ENCODE assay signal across 1 cellular context in the genomic region with DNA sequence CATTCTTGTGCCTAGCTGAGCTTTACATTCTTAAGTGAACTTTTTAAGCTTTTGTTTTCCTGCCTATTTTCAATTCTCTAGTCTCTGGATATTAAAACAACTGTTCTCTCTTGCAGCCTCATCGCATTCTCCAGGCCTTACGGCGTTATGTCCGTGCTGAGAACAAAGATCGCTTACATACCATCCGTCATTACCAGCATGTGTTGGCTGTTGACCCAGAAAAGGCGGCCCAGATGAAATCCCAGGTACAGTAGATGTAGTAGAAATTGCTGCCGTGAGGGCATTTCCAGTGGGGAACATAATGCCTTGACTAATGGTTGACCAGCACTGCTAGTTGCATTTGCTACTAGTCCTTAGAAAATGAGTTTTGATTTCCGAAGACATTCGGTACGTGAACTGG.
A peak's percentile ranks its signal among the peaks of the same experiment; 100 is the strongest.
TF ChIP-seq lines count a peak whose summit lies in the region.

No MANE protein-coding gene starts in this region.

TF ChIP-seq in HepG2, 621 proteins besides CTCF, POLR2A, EP300 and RAD21 (continued from another document):
- TF ChIP-seq ZNF232 (CRISPR knock-in tag; IDR thresholded peaks at IDR 0.05; ENCODE audit: borderline replicate concordance) (no peak), SMYD3 (CRISPR knock-in tag; IDR thresholded peaks at IDR 0.05) (no peak), RARA (CRISPR knock-in tag; IDR thresholded peaks at IDR 0.05) (peak; percentile 56; the same call in 1 of the 2 replicates), SMAD3 (CRISPR knock-in tag; IDR thresholded peaks at IDR 0.05) (no peak), MED1 (CRISPR knock-in tag; IDR thresholded peaks at IDR 0.05) (peak; percentile 55), ZSCAN9 (CRISPR knock-in tag; IDR thresholded peaks at IDR 0.05; ENCODE audit: borderline replicate concordance) (0 out of 2 replicates have a peak, but pooled peaks have one; percentile 18), GATAD2A (CRISPR knock-in tag; IDR thresholded peaks at IDR 0.05) (peak; percentile 47; the same call in 1 of the 2 replicates), KLF13 (CRISPR knock-in tag; IDR thresholded peaks at IDR 0.05) (no peak)
- TF ChIP-seq, protein P1, sequence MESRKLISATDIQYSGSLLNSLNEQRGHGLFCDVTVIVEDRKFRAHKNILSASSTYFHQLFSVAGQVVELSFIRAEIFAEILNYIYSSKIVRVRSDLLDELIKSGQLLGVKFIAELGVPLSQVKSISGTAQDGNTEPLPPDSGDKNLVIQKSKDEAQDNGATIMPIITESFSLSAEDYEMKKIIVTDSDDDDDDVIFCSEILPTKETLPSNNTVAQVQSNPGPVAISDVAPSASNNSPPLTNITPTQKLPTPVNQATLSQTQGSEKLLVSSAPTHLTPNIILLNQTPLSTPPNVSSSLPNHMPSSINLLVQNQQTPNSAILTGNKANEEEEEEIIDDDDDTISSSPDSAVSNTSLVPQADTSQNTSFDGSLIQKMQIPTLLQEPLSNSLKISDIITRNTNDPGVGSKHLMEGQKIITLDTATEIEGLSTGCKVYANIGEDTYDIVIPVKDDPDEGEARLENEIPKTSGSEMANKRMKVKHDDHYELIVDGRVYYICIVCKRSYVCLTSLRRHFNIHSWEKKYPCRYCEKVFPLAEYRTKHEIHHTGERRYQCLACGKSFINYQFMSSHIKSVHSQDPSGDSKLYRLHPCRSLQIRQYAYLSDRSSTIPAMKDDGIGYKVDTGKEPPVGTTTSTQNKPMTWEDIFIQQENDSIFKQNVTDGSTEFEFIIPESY (CRISPR knock-in tag; IDR thresholded peaks at IDR 0.05) = peak; percentile 36; the same call in 1 of the 2 replicates
